Comparison of ENCODE assay signal across 19 cellular contexts in the genomic region with DNA sequence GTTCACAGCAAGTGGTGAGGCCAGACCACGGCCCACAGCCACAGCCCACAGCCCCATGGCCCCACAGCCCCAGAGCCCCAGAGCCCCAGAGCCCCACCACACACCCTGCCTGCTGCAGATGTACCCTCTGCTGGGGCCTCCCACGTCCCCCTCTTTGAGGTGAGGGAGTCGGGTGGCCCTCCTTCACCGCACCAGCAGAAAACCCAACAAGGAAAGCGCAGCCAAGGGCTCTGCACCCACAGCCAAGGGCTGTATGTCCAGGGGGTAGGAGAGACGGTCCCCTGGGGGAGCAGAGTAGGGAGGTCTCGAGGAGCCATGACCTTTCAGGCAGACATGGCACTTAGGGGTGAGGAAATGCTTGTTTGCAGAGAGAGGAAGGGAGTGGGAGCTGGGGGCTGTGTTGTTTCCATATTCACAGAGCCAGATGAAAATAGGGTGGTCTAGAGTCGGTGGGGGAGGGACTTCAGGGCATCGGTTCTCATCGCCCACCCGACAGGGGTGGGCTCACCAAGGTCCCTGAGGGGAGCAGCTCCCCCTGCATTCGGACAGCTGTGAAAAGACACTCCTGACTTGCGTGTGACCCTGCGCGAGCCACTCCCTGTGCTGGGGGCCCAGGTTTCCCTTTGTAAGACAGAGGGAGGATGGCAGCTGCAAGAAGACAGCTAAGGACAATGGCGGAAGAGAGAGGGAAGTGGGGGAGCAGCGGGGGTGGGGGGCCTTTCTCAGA.
DNase-seq lines count a peak whose midpoint lies in the region; ATAC-seq and TF ChIP-seq lines count a peak whose summit lies in the region.
"Had no signal": no experiment of that assay in that cellular context is flagged by ENCODE, and none has a peak within 500 bp of the region (broad histone marks: within the 10 kb centered on the region; RNA-seq: fewer than 3 reads in every experiment).

No MANE protein-coding gene starts in this region.

- H4K20me1 ChIP-seq in osteoblast (ENCODE audit: insufficient read depth, low read length), result no peaks in the 10 kb centered on the region

- no peak overlapping the region for H3K4me2 ChIP-seq in osteoblast (ENCODE audit: insufficient read depth, low read length)

- ATAC-seq in HG03175 (IDR thresholded peaks at IDR 0.05; ENCODE audit: unreplicated experiment) (no peak), HG02973 (IDR thresholded peaks at IDR 0.05; ENCODE audit: unreplicated experiment) (no peak), HG03159 (IDR thresholded peaks at IDR 0.05; ENCODE audit: unreplicated experiment) (no peak), HG02642 (IDR thresholded peaks at IDR 0.05; ENCODE audit: poor library complexity, unreplicated experiment) (no peak)
- ATAC-seq: K562 had no signal

- no peak overlapping the region for H2AFZ ChIP-seq in osteoblast (ENCODE audit: low read length)

- peak; percentile 25 for DNase-seq in activated CD8-positive, alpha-beta memory T cell treated with anti-CD3 and anti-CD28 coated beads, Interleukin-2, amount 50 U/mL, for 48 hours
- DNase-seq in activated CD8-positive, alpha-beta memory T cell treated with anti-CD3 and anti-CD28 coated beads, Interleukin-2, amount 50 U/mL, for 4 hours, result no peak
- DNase-seq in left kidney (ENCODE audit: low read depth, low spot score) (peak; percentile 65), osteoblast (ENCODE audit: insufficient read length, low spot score, missing footprints) (peak; percentile 78)
- DNase-seq: HCEC 1CT, NCI-H1092 treated with DMSO at 0.1 percent for 48 hours, NCI-H1694 treated with DMSO at 0.1 percent for 48 hours, NCI-H446, NCI-H774, SHP77 had no signal

- H3K27ac ChIP-seq in osteoblast (ENCODE audit: low read depth, low read length), result no peak overlapping the region
- H3K27ac ChIP-seq: 22Rv1; BLaER1 treated with 17β-estradiol and CSF1 and Interleukin-3, amounts not matched to agents 10 nM and 100 nM; HL-60; Peyer's patch had no signal

- no peaks in the 10 kb centered on the region for H3K79me2 ChIP-seq in osteoblast (ENCODE audit: insufficient read depth, low read length)

- no peaks in the 10 kb centered on the region for H3K9me3 ChIP-seq in osteoblast (ENCODE audit: low read depth, low read length)
- H3K9me3 ChIP-seq: BLaER1 treated with 17β-estradiol and CSF1 and Interleukin-3, amounts not matched to agents 10 nM and 100 nM; Peyer's patch had no signal

- H3K27me3 ChIP-seq in osteoblast (ENCODE audit: insufficient read depth, low read length), result peaks cover 8% of the 10 kb centered on the region
- H3K27me3 ChIP-seq: Peyer's patch had no signal

- no peaks in the 10 kb centered on the region for H3K4me1 ChIP-seq in osteoblast (ENCODE audit: insufficient read depth, low read length)
- H3K4me1 ChIP-seq: Peyer's patch had no signal

- H3K4me3 ChIP-seq in osteoblast (ENCODE audit: insufficient read depth, low read length), result no peak overlapping the region
- H3K4me3 ChIP-seq: BLaER1 treated with 17β-estradiol and CSF1 and Interleukin-3, amounts not matched to agents 10 nM and 100 nM; K562; Peyer's patch had no signal

- no peaks in the 10 kb centered on the region for H3K36me3 ChIP-seq in osteoblast (ENCODE audit: insufficient read depth, low read length)
- H3K36me3 ChIP-seq: BLaER1 treated with 17β-estradiol and CSF1 and Interleukin-3, amounts not matched to agents 10 nM and 100 nM; Peyer's patch had no signal

- no peak for TF ChIP-seq CTCF in osteoblast (IDR thresholded peaks at IDR 0.05; ENCODE audit: extremely low read depth, low read depth, low read length)
